ENCODE assay signal across 9 cellular contexts in the genomic region with DNA sequence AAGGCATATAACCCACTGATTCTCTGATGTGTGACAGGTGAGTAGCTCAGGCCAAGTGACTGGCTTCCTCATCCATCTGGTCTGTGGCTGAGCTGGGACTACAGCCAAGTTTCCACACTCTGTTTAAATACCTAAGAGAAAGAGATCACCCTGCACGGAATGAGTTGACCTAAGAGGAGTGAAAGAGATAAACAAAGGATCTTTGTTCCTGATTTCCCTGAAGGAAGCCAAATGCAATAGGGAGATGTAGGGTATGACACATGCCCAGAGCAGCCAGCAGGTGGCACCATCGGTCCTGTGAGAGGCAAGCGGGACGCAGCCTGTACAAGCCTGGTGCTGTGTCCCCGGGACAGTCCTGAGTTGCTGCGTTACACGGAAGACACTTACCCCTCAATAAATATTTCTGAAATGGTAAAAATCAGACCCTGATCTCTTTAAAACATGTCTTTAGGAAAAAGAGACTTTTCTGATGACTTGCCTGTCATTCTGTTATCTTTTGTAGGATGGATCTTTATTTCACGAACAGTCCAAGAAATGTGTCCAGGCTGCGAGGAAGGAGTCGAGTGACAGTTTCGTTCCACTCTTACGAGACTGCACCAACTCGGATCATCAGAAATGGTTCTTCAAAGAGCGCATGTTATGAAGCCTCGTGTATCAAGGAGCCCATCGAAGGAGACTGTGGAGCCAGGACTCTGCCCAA. TPM values are rescaled to one million over a fixed set of nuclear protein-coding genes. Genes with fewer than 3 reads are reported as not detected.
A peak's percentile ranks its signal among the peaks of the same experiment; 100 is the strongest.
DNase-seq lines count a peak whose midpoint lies in the region; ATAC-seq, FAIRE-seq and TF ChIP-seq lines count a peak whose summit lies in the region.
"Had no signal": no experiment of that assay in that cellular context is flagged by ENCODE, and none has a peak within 500 bp of the region (broad histone marks: within the 10 kb centered on the region; RNA-seq: fewer than 3 reads in every experiment).

No MANE protein-coding gene starts in this region.

- H3K27ac ChIP-seq in caudate nucleus (ENCODE audit: low read depth, low read length) (no peak overlapping the region), kidney (ENCODE audit: low read depth in 2 of 2, low read length in 2 of 2) (no peak overlapping the region)

- no peaks in the 10 kb centered on the region for H3K9me3 ChIP-seq in kidney (ENCODE audit: control insufficient read depth in 1 of 2, low read length in 2 of 2)

- no peak overlapping the region for H3K9ac ChIP-seq in kidney (ENCODE audit: low read length in 2 of 2)

- no peak for FAIRE-seq in kidney (lab: Jason Lieb, UNC)
- FAIRE-seq: G401.6 had no signal

- intact Hi-C loops in kidney (cut with DNase I), result loop anchor here (10.0 kb wide), 1 partner anchor 296 kb away; no protein-coding TSS in a partner anchor

- peak overlapping the region; percentile 57 to 61 for H3K4me3 ChIP-seq in kidney (ENCODE audit: low read length in 2 of 2)

- DNase-seq in SIG-M5 treated with dmso at 0.1 percent for 504 hours (lab: John Stamatoyannopoulos, UW; ENCODE audit: unreplicated experiment), result peak; percentile 79
- no peak for DNase-seq in SIG-M5 (lab: John Stamatoyannopoulos, UW)
- DNase-seq in NCI-H2196 treated with DMSO at 0.1 percent for 48 hours (lab: John Stamatoyannopoulos, UW; ENCODE audit: unreplicated experiment), result peak; percentile 93
- DNase-seq in activated CD4-positive, CD25-positive, alpha-beta regulatory T cell (lab: John Stamatoyannopoulos, UW), result peak; percentile 46 to 67 (median 54)
- peak; percentile 13 to 95 (median 77) for DNase-seq in caudate nucleus (lab: John Stamatoyannopoulos, UW)
- DNase-seq in kidney, result peak; percentile 96
- DNase-seq in stimulated activated CD4-positive, alpha-beta T cell treated with anti-CD3 and anti-CD28 coated beads, Interleukin-15, amount 100 ng/mL, for 1 hour (ENCODE audit: low read depth in 1 of 2, low spot score in 1 of 2), result peak; percentile 39 to 63

- peak; percentile 90 for TF ChIP-seq CTCF in kidney (IDR thresholded peaks at IDR 0.05; ENCODE audit: borderline replicate concordance, extremely low read depth, insufficient read depth)

- H3K36me3 ChIP-seq in kidney (ENCODE audit: control insufficient read depth in 1 of 2, insufficient read depth in 2 of 2, low read length in 2 of 2), result no peaks in the 10 kb centered on the region

- peak; percentile 75 for ATAC-seq in HG03025 (IDR thresholded peaks at IDR 0.05; ENCODE audit: low FRiP score, unreplicated experiment)

- no peaks in the 10 kb centered on the region for H3K4me1 ChIP-seq in kidney (ENCODE audit: control insufficient read depth in 1 of 2, insufficient read depth in 1 of 2, low read depth in 1 of 2, low read length in 2 of 2)

RNA-seq across cellular contexts. Expression of a gene that starts 41.1 kb away (rescaled TPM):
- total RNA-seq in kidney, result 10.8 TPM
- polyA plus RNA-seq in kidney (ENCODE audit: insufficient read depth, low read depth, low replicate concordance), result 3.6 TPM

RNA-seq across cellular contexts. Expression of a gene that starts 52.2 kb away (rescaled TPM):
- total RNA-seq in kidney, result 31.8 TPM
- 22.0 TPM for polyA plus RNA-seq in kidney (ENCODE audit: insufficient read depth, low read depth, low replicate concordance)
